In the genomic region with DNA sequence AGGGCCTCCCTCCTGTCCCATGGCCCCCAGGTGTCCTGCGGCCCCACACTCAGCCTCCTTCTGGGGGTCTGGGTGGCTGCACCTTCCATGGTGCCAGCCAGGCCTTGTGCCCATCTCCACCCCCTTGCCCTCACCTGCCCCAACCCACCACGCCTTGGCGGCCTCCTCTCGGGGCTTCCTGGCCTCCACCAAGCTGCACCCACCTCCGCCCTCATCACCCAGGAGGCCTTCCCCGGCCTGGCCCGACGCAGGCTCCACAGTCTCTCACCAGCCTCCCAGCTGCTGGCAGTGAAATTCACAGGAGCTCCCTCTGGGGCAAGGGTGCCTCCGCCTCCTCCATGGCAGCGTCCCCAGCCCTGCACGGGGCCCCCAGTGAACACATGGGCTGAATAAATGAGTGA, we compare ENCODE assay signal across 8 cellular contexts. TPM values are rescaled to one million over a fixed set of nuclear protein-coding genes. Genes with fewer than 3 reads are reported as not detected.
DNase-seq lines count a peak whose midpoint lies in the region; ATAC-seq, FAIRE-seq and TF ChIP-seq lines count a peak whose summit lies in the region.

No MANE protein-coding gene starts in this region.

- peak overlapping the region; percentile 88 to 96 (median 92) for H3K4me3 Mint-ChIP-seq in IgD-negative memory B cell

- in situ Hi-C loops in astrocyte of the cerebellum (cut with HindIII; ENCODE audit: low sequenced_read_pairs), result loop anchor here (25.0 kb wide), 1 partner anchor 299 kb away; no protein-coding TSS in a partner anchor

- H3K27me3 Mint-ChIP-seq in IgD-negative memory B cell, result no peaks in the 10 kb centered on the region

- H3K4me3 ChIP-seq in astrocyte of the cerebellum (ENCODE audit: low read depth, low read length) (peak overlapping the region; percentile 36), left lung (peak overlapping the region in 1 of 2 donors; percentile 68)

- H3K9me3 Mint-ChIP-seq in IgD-negative memory B cell, result peaks cover 0 to 8% (median 2%) of the 10 kb centered on the region in 3 donors

- H3K4me1 Mint-ChIP-seq in IgD-negative memory B cell, result peaks cover 0 to 5% (median 3%) of the 10 kb centered on the region in 3 donors

- H3K27me3 ChIP-seq in left lung, result no peaks in the 10 kb centered on the region

- no peak for FAIRE-seq in D721Med (lab: Jason Lieb, UNC)

- peaks cover 8 to 50% of the 10 kb centered on the region in 2 donors for H3K4me1 ChIP-seq in left lung

- H3K27ac ChIP-seq in left lung (peak overlapping the region; percentile 96 to 99), substantia nigra (ENCODE audit: low read depth, low read length, poor library complexity, severe bottlenecking) (peak overlapping the region; percentile 93)

- H3K36me3 ChIP-seq in left lung, result no peaks in the 10 kb centered on the region

- H3K36me3 Mint-ChIP-seq in IgD-negative memory B cell, result peaks cover 2% of the 10 kb centered on the region

- TF ChIP-seq CTCF in astrocyte of the cerebellum (IDR thresholded peaks at IDR 0.05; ENCODE audit: low read depth, low read length, missing control alignments) (no peak), left lung (IDR thresholded peaks at IDR 0.05) (no peak), D721Med (IDR thresholded peaks at IDR 0.05; ENCODE audit: insufficient read depth, missing control alignments) (no peak)

- intact Hi-C loops in left lung (cut with DNase I), result no loop called here

- H3K9me3 ChIP-seq in left lung, result peaks cover 0 to 10% of the 10 kb centered on the region in 2 donors

- DNase-seq in astrocyte of the cerebellum (ENCODE audit: low read depth) (no peak), left lung (peak in 1 of 2 donors; percentile 41), substantia nigra (lab: John Stamatoyannopoulos, UW) (peak in 1 of 49 donors; percentile 69), mucosa of gallbladder (ENCODE audit: low spot score) (no peak), D721Med (ENCODE audit: insufficient read length, low spot score) (no peak), putamen (ENCODE audit: low spot score) (no peak), AG08396 (ENCODE audit: low spot score) (no peak)

- H3K27ac Mint-ChIP-seq in IgD-negative memory B cell, result peak overlapping the region in 1 of 3 donors; percentile 73

- no peak for ATAC-seq in left lung

RNA-seq across cellular contexts. Expression of a gene that starts 35.9 kb away (rescaled TPM):
- polyA plus RNA-seq in IgD-negative memory B cell, result not detected
- total RNA-seq in left lung (10 to 100 TPM in 1 of 2 donors, 1 to 10 TPM in 1; 7.2 to 11.4 TPM), mucosa of gallbladder (22.1 TPM)
